9 cellular contexts compared by ENCODE assay signal in the genomic region with DNA sequence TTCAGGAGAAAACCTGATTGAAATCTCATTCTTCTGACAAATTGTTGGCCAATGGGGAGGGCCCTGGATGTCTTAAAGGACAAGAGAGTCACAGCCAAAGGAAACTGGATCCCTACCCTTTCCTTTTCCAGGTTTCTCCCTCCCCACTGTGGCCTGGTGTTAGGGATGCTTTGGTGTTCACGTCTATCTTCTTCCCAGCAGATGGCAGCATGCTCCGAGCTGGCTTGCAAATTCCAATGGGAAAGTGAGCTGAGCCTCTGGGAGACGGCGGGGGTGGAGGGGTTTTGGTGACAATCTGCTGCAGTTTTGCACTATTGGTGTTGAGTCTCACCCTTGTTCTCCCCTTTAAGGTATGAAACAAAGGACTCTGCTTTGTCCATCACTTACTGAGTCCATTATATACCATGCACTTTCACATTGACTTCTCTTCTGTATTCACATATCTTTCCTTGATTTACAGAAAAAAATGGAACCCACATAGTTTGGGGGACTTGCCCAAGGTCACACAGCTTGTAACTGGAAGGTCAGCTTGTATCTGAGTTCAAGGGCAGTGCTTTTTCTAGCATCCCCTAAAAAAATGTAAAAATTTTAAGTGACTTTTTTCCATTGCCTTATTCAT. TPM values are rescaled to one million over a fixed set of nuclear protein-coding genes. Genes with fewer than 3 reads are reported as not detected.
A peak's percentile ranks its signal among the peaks of the same experiment; 100 is the strongest.
DNase-seq lines count a peak whose midpoint lies in the region; ATAC-seq and TF ChIP-seq lines count a peak whose summit lies in the region.
"Had no signal": no experiment of that assay in that cellular context is flagged by ENCODE, and none has a peak within 500 bp of the region (broad histone marks: within the 10 kb centered on the region; RNA-seq: fewer than 3 reads in every experiment).

No MANE protein-coding gene starts in this region.

- no peak overlapping the region for H3K4me3 ChIP-seq in Loucy (ENCODE audit: low read length, poor library complexity, severe bottlenecking)

- no peak overlapping the region for H3K27ac ChIP-seq in foreskin keratinocyte

- no peaks in the 10 kb centered on the region for H3K79me2 ChIP-seq in Loucy (ENCODE audit: insufficient read depth, low read length)

- ATAC-seq in foreskin keratinocyte (peak; percentile 64), GM19452 (IDR thresholded peaks at IDR 0.05; ENCODE audit: unreplicated experiment) (no peak), GM18520 (IDR thresholded peaks at IDR 0.05; ENCODE audit: unreplicated experiment) (no peak)

- H3K9me3 Mint-ChIP-seq in progenitor cell of endocrine pancreas (ENCODE audit: low read depth) = no peaks in the 10 kb centered on the region

- H3K27me3 ChIP-seq in Loucy (ENCODE audit: insufficient read depth, low read length, poor library complexity, severe bottlenecking) (no peaks in the 10 kb centered on the region), foreskin keratinocyte (peaks cover 59% of the 10 kb centered on the region)

- H3K36me3 Mint-ChIP-seq in progenitor cell of endocrine pancreas (ENCODE audit: insufficient read depth) = no peaks in the 10 kb centered on the region

- H3K9me2 ChIP-seq in Loucy (replicated peaks; ENCODE audit: low read depth, low read length) = no peaks in the 10 kb centered on the region

- H3K4me3 Mint-ChIP-seq in progenitor cell of endocrine pancreas (ENCODE audit: low read depth) = peak overlapping the region; percentile 7

- H3K36me3 ChIP-seq in Loucy (ENCODE audit: insufficient read depth, low read length) = no peaks in the 10 kb centered on the region

- peak; percentile 64 for DNase-seq in COR-L47 (lab: John Stamatoyannopoulos, UW)
- DNase-seq in SK-N-DZ (ENCODE audit: low spot score) = peak; percentile 66
- peak in 1 of 2 donors; percentile 21 for DNase-seq in foreskin keratinocyte
- peak; percentile 34 for DNase-seq in progenitor cell of endocrine pancreas (ENCODE audit: low spot score, unreplicated experiment)
- DNase-seq in GOT3 (lab: John Stamatoyannopoulos, UW) = no peak

- no peak overlapping the region for H2AFZ ChIP-seq in Loucy (ENCODE audit: low read length)

- no peaks in the 10 kb centered on the region for H3K27me3 Mint-ChIP-seq in progenitor cell of endocrine pancreas

- no peaks in the 10 kb centered on the region for H4K20me1 ChIP-seq in Loucy (ENCODE audit: insufficient read depth, low read length, poor library complexity, severe bottlenecking)

- no peak overlapping the region for H3K4me2 ChIP-seq in Loucy (ENCODE audit: low read depth, low read length, poor library complexity, severe bottlenecking)

- no peaks in the 10 kb centered on the region for H3K9me3 ChIP-seq in Loucy (ENCODE audit: insufficient read depth, low read depth, low read length)

- H3K27ac Mint-ChIP-seq in progenitor cell of endocrine pancreas = peak overlapping the region; percentile 85

- H3K4me1 ChIP-seq in Loucy (ENCODE audit: insufficient read depth, low read length, poor library complexity, severe bottlenecking) (no peaks in the 10 kb centered on the region), foreskin keratinocyte (no peaks in the 10 kb centered on the region)

- H3K9ac ChIP-seq in Loucy (ENCODE audit: low read depth, low read length, poor library complexity, severe bottlenecking) = no peak overlapping the region

- TF ChIP-seq CTCF in Loucy (conservative IDR thresholded peaks at IDR 0.05; ENCODE audit: low read length) = peak; percentile 44
- peak; percentile 76 for TF ChIP-seq CTCF in foreskin keratinocyte (conservative IDR thresholded peaks at IDR 0.05)
- TF ChIP-seq CTCF in progenitor cell of endocrine pancreas (IDR thresholded peaks at IDR 0.05; ENCODE audit: unreplicated experiment) = peak; percentile 67

- peaks cover 27% of the 10 kb centered on the region for H3K4me1 Mint-ChIP-seq in progenitor cell of endocrine pancreas (ENCODE audit: low read depth)

- no peaks in the 10 kb centered on the region for H3F3A ChIP-seq in Loucy (ENCODE audit: low read depth)

RNA-seq across cellular contexts. Expression of gene CCDC177, which starts 39.3 kb away (rescaled TPM):
- polyA plus RNA-seq in SK-N-DZ (2014; cell fraction: cytosol; rRNA removed) = 5.1 and 7.3 TPM in 2 replicates
- 4.1 and 4.8 TPM in 2 replicates for polyA plus RNA-seq in SK-N-DZ (2014; cell fraction: nucleus; rRNA removed)
- total RNA-seq in foreskin keratinocyte = not detected in 2 replicates
- polyA plus RNA-seq in foreskin keratinocyte = not detected in 2 replicates
- total RNA-seq in progenitor cell of endocrine pancreas = 0.22 and 0.24 TPM in 2 replicates
- polyA plus RNA-seq: urinary bladder had no signal

RNA-seq across cellular contexts. Expression of gene PLEKHD1, which starts 50.8 kb away (rescaled TPM):
- polyA plus RNA-seq in SK-N-DZ (2014; cell fraction: cytosol; rRNA removed) = 0.10 and 0.12 TPM in 2 replicates
- polyA plus RNA-seq in SK-N-DZ (2014; cell fraction: nucleus; rRNA removed) = not detected in 2 replicates
- total RNA-seq in foreskin keratinocyte (not detected in 2 replicates), progenitor cell of endocrine pancreas (1.5 and 2.0 TPM in 2 replicates)
- polyA plus RNA-seq in foreskin keratinocyte = not detected in 2 replicates
